1 cellular context compared by ENCODE assay signal in the genomic region with DNA sequence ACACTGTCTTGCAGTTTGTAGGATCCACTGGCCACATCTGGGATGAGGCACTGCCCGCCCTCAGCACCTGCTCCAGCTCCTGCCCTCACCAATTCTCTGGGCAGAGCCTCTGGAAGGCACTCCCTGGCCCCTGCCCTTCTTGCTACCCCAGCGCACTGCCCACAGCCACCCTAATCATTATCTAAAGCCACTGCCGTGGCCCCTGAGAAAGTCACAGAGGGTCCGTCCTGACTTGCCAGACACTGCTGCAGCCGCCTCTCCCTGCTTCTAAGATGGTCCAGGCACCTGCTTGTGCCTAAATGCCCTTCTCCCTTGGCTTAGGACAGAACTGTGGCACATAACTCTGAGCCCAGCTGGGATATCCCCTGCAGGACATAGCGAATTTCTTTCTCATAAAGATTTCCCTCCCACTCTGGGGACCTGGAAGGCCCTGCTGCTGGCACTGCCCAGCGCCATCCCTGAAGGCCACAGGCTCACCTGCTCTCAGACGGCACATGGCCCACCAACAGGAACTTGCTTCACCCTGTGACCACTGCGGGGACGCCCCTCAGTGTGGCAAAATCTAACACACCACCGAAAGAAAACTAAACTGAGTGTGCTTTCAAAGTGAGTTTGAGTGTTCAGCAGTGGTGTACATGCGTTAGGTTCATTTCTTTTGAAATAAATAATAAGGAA.
TF ChIP-seq lines count a peak whose summit lies in the region.

No MANE protein-coding gene starts in this region.

TF ChIP-seq in HepG2, 621 proteins besides CTCF, POLR2A, EP300 and RAD21:
- TF ChIP-seq, protein P1, sequence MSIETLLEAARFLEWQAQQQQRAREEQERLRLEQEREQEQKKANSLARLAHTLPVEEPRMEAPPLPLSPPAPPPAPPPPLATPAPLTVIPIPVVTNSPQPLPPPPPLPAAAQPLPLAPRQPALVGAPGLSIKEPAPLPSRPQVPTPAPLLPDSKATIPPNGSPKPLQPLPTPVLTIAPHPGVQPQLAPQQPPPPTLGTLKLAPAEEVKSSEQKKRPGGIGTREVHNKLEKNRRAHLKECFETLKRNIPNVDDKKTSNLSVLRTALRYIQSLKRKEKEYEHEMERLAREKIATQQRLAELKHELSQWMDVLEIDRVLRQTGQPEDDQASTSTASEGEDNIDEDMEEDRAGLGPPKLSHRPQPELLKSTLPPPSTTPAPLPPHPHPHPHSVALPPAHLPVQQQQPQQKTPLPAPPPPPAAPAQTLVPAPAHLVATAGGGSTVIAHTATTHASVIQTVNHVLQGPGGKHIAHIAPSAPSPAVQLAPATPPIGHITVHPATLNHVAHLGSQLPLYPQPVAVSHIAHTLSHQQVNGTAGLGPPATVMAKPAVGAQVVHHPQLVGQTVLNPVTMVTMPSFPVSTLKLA (IDR thresholded peaks at IDR 0.05): no peak
- 0 out of 2 replicates have a peak, but pooled peaks have one; percentile 19 for TF ChIP-seq HNRNPL (IDR thresholded peaks at IDR 0.05; ENCODE audit: low read depth, low read length)
